In genomic region chr20:63233061-63233344, GRCh38 we compare ENCODE assay signal across 1 cellular context.
TF ChIP-seq lines count a peak whose summit lies in the region.

No MANE protein-coding gene starts in this region.

TF ChIP-seq in HCT116, 20 proteins besides CTCF, POLR2A, EP300 and RAD21 (continued from another document):
- no peak for TF ChIP-seq SRF (IDR thresholded peaks at IDR 0.05; ENCODE audit: low read depth)
- no peak for TF ChIP-seq SP1 (IDR thresholded peaks at IDR 0.05; ENCODE audit: low read depth)
- TF ChIP-seq, protein P1, sequence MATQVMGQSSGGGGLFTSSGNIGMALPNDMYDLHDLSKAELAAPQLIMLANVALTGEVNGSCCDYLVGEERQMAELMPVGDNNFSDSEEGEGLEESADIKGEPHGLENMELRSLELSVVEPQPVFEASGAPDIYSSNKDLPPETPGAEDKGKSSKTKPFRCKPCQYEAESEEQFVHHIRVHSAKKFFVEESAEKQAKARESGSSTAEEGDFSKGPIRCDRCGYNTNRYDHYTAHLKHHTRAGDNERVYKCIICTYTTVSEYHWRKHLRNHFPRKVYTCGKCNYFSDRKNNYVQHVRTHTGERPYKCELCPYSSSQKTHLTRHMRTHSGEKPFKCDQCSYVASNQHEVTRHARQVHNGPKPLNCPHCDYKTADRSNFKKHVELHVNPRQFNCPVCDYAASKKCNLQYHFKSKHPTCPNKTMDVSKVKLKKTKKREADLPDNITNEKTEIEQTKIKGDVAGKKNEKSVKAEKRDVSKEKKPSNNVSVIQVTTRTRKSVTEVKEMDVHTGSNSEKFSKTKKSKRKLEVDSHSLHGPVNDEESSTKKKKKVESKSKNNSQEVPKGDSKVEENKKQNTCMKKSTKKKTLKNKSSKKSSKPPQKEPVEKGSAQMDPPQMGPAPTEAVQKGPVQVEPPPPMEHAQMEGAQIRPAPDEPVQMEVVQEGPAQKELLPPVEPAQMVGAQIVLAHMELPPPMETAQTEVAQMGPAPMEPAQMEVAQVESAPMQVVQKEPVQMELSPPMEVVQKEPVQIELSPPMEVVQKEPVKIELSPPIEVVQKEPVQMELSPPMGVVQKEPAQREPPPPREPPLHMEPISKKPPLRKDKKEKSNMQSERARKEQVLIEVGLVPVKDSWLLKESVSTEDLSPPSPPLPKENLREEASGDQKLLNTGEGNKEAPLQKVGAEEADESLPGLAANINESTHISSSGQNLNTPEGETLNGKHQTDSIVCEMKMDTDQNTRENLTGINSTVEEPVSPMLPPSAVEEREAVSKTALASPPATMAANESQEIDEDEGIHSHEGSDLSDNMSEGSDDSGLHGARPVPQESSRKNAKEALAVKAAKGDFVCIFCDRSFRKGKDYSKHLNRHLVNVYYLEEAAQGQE (IDR thresholded peaks at IDR 0.05; ENCODE audit: low read depth) = no peak
